8 cellular contexts compared by ENCODE assay signal in genomic region chr19:2503521-2504109, GRCh38. TPM values are rescaled to one million over a fixed set of nuclear protein-coding genes. Genes with fewer than 3 reads are reported as not detected.
DNase-seq lines count a peak whose midpoint lies in the region; ATAC-seq and TF ChIP-seq lines count a peak whose summit lies in the region.

No MANE protein-coding gene starts in this region.

- intact Hi-C loops in activated CD4-positive, alpha-beta T cell treated with anti-CD3 and anti-CD28 coated beads for 36 hours (cut with DNase I, micrococcal nuclease) = loop anchor here in 1 of 2 experiments (1.0 to 2.0 kb wide), 2 partner anchors 25 to 50 kb away; no protein-coding TSS in a partner anchor
- intact Hi-C loops in dendritic cell treated with granulocyte-macrophage colony-stimulating factor and Interleukin-4, amounts not matched to agents 40 ng/mL and 50 ng/mL, for 4 days (cut with micrococcal nuclease) = no loop called here

- H3K4me1 ChIP-seq in GM23338 (ENCODE audit: insufficient read depth) = peaks cover 5% of the 10 kb centered on the region; the same call in 1 of the 2 replicates
- H3K4me1 ChIP-seq in BE2C = no peaks in the 10 kb centered on the region

- H3K9me2 ChIP-seq in GM23338 (ENCODE audit: insufficient read depth) = no peaks in the 10 kb centered on the region

- H3K4me3 ChIP-seq in GM23338 (no peak overlapping the region), BE2C (ENCODE audit: low read depth, low read length) (no peak overlapping the region)

- POLR2A ChIA-PET in activated CD4-positive, alpha-beta T cell treated with anti-CD3 and anti-CD28 coated beads for 36 hours (lab: Charles Lee) = interaction anchor here (0.6 to 2.5 kb wide), 3 partner anchors 24 to 117 kb away, joined by 3 to 15 read pairs (median 7); partner anchors contain the start of gene GADD45B

- no peaks in the 10 kb centered on the region for H3K79me2 ChIP-seq in GM23338 (replicated peaks; ENCODE audit: insufficient read depth)

- CTCF ChIA-PET in activated CD4-positive, alpha-beta T cell treated with anti-CD3 and anti-CD28 coated beads for 36 hours (lab: Charles Lee) = interaction anchor here (0.8 to 1.5 kb wide), 5 partner anchors 9 to 110 kb away, joined by 3 to 6 read pairs (median 3); partner anchors contain the start of gene GADD45B

- H3K27me3 ChIP-seq in GM23338 (ENCODE audit: insufficient read depth) (no peaks in the 10 kb centered on the region), BE2C (no peaks in the 10 kb centered on the region)

- no peak overlapping the region for H3K4me2 ChIP-seq in GM23338

- TF ChIP-seq CTCF in GM23338 (conservative IDR thresholded peaks at IDR 0.05; ENCODE audit: low read depth in 2 of 2) (no peak), BE2C (IDR thresholded peaks at IDR 0.05; ENCODE audit: low read depth, low read length) (no peak)

- H3K4me3 Mint-ChIP-seq in GM23338 = no peak overlapping the region
- H3K4me3 Mint-ChIP-seq in activated CD4-positive, alpha-beta T cell treated with anti-CD3 and anti-CD28 coated beads for 36 hours = no peak overlapping the region
- no peak overlapping the region for H3K4me3 Mint-ChIP-seq in dendritic cell treated with granulocyte-macrophage colony-stimulating factor and Interleukin-4, amounts not matched to agents 40 ng/mL and 50 ng/mL, for 4 days

- H3K9me3 ChIP-seq in BE2C = no peaks in the 10 kb centered on the region

- H3F3A ChIP-seq in GM23338 (replicated peaks; ENCODE audit: low read depth) = 0 out of 2 replicates have a peak, but pooled peaks cover 5% of the 10 kb centered on the region

- H3K27ac Mint-ChIP-seq in GM23338 = no peak overlapping the region
- peak overlapping the region; percentile 58 for H3K27ac Mint-ChIP-seq in activated CD4-positive, alpha-beta T cell treated with anti-CD3 and anti-CD28 coated beads for 36 hours
- peak overlapping the region; percentile 59 for H3K27ac Mint-ChIP-seq in dendritic cell treated with granulocyte-macrophage colony-stimulating factor and Interleukin-4, amounts not matched to agents 40 ng/mL and 50 ng/mL, for 4 days

- H3K9me3 Mint-ChIP-seq in GM23338 = peaks cover 3% of the 10 kb centered on the region; the same call in 1 of the 3 replicates
- no peaks in the 10 kb centered on the region for H3K9me3 Mint-ChIP-seq in activated CD4-positive, alpha-beta T cell treated with anti-CD3 and anti-CD28 coated beads for 36 hours (ENCODE audit: low read depth)
- no peaks in the 10 kb centered on the region for H3K9me3 Mint-ChIP-seq in dendritic cell treated with granulocyte-macrophage colony-stimulating factor and Interleukin-4, amounts not matched to agents 40 ng/mL and 50 ng/mL, for 4 days

- H3K4me1 Mint-ChIP-seq in GM23338 = peaks cover 14% of the 10 kb centered on the region; the same call in 2 of the 3 replicates
- H3K4me1 Mint-ChIP-seq in activated CD4-positive, alpha-beta T cell treated with anti-CD3 and anti-CD28 coated beads for 36 hours = peaks cover 26% of the 10 kb centered on the region
- peaks cover 32% of the 10 kb centered on the region for H3K4me1 Mint-ChIP-seq in dendritic cell treated with granulocyte-macrophage colony-stimulating factor and Interleukin-4, amounts not matched to agents 40 ng/mL and 50 ng/mL, for 4 days (ENCODE audit: low read depth)

- H3K36me3 Mint-ChIP-seq in GM23338 (ENCODE audit: low read depth) = no peaks in the 10 kb centered on the region
- no peaks in the 10 kb centered on the region for H3K36me3 Mint-ChIP-seq in activated CD4-positive, alpha-beta T cell treated with anti-CD3 and anti-CD28 coated beads for 36 hours (ENCODE audit: low read depth)
- H3K36me3 Mint-ChIP-seq in dendritic cell treated with granulocyte-macrophage colony-stimulating factor and Interleukin-4, amounts not matched to agents 40 ng/mL and 50 ng/mL, for 4 days (ENCODE audit: low read depth) = no peaks in the 10 kb centered on the region

- ATAC-seq in GM23338 = peak; percentile 87
- peak; percentile 88 for ATAC-seq in activated CD4-positive, alpha-beta T cell treated with anti-CD3 and anti-CD28 coated beads for 36 hours
- ATAC-seq in GM21825 (IDR thresholded peaks at IDR 0.05; ENCODE audit: unreplicated experiment) = no peak
- ATAC-seq in GM21723 (IDR thresholded peaks at IDR 0.05; ENCODE audit: unreplicated experiment) = no peak

- peaks cover 15% of the 10 kb centered on the region for H3K27me3 Mint-ChIP-seq in GM23338 (ENCODE audit: insufficient read depth, low read depth, poor library complexity)
- H3K27me3 Mint-ChIP-seq in activated CD4-positive, alpha-beta T cell treated with anti-CD3 and anti-CD28 coated beads for 36 hours = peaks cover 10% of the 10 kb centered on the region
- peaks cover 42% of the 10 kb centered on the region for H3K27me3 Mint-ChIP-seq in dendritic cell treated with granulocyte-macrophage colony-stimulating factor and Interleukin-4, amounts not matched to agents 40 ng/mL and 50 ng/mL, for 4 days

- H3K36me3 ChIP-seq in GM23338 (ENCODE audit: insufficient read depth) (no peaks in the 10 kb centered on the region), BE2C (no peaks in the 10 kb centered on the region)

- H2AFZ ChIP-seq in GM23338 = peak overlapping the region; percentile 63; the same call in 1 of the 2 replicates

- DNase-seq in GM23338 (ENCODE audit: low spot score) (no peak), BE2C (no peak), DMS114 treated with DMSO at 0.1 percent for 48 hours (lab: John Stamatoyannopoulos, UW; ENCODE audit: unreplicated experiment) (no peak)
- peak; percentile 85 for DNase-seq in activated CD4-positive, alpha-beta T cell treated with anti-CD3 and anti-CD28 coated beads for 36 hours
- peak; percentile 42 to 50 for DNase-seq in stimulated activated CD4-positive, alpha-beta T cell treated with anti-CD3 and anti-CD28 coated beads, Interleukin-15, amount 100 ng/mL, for 1 hour (ENCODE audit: low read depth in 1 of 2, low spot score in 1 of 2)

- H4K20me1 ChIP-seq in GM23338 (replicated peaks; ENCODE audit: insufficient read depth) = no peaks in the 10 kb centered on the region

- H3K27ac ChIP-seq in GM23338 (ENCODE audit: low read depth) = no peak overlapping the region

RNA-seq across cellular contexts. Expression of gene GADD45B, which starts 27.7 kb away (rescaled TPM):
- total RNA-seq in GM23338 (2014; rRNA removed; shearing (Covaris generic)) = 12.3 and 15.2 TPM in 2 replicates
- polyA plus RNA-seq in GM23338 (2016; fragmentation: Nextera tagmentation; extraction: Ambion mirVana) = 15.8 and 16.6 TPM in 2 replicates
- 10 to 100 TPM; 57.7 to 71.2 TPM for total RNA-seq in activated CD4-positive, alpha-beta T cell treated with anti-CD3 and anti-CD28 coated beads for 36 hours
- 18.1 TPM for polyA plus RNA-seq in BE2C (2012; ENCODE audit: insufficient read depth, insufficient read length, low read depth)

RNA-seq across cellular contexts. Expression of gene LMNB2, which starts 46.9 kb away (rescaled TPM):
- total RNA-seq in GM23338 (2014; rRNA removed; shearing (Covaris generic)) = 190 and 255 TPM in 2 replicates
- 40.1 and 40.9 TPM in 2 replicates for polyA plus RNA-seq in GM23338 (2016; fragmentation: Nextera tagmentation; extraction: Ambion mirVana)
- 10 to 100 TPM; 91.0 to 93.9 TPM for total RNA-seq in activated CD4-positive, alpha-beta T cell treated with anti-CD3 and anti-CD28 coated beads for 36 hours
- 111 TPM for polyA plus RNA-seq in BE2C (2012; ENCODE audit: insufficient read depth, insufficient read length, low read depth)

Comparison
In these comparisons a context has a peak if more than half of its experiments do, and no peak if none do; other contexts are left out.
1. ATAC-seq: peak in GM23338 (single experiment) and activated CD4-positive, alpha-beta T cell treated with anti-CD3 and anti-CD28 coated beads for 36 hours (single experiment); none in GM21825 (single experiment) and GM21723 (single experiment).
2. DNase-seq: peak in activated CD4-positive, alpha-beta T cell treated with anti-CD3 and anti-CD28 coated beads for 36 hours (single experiment) and stimulated activated CD4-positive, alpha-beta T cell treated with anti-CD3 and anti-CD28 coated beads, Interleukin-15, amount 100 ng/mL, for 1 hour (2 of 2); none in GM23338 (single experiment), BE2C (single experiment) and DMS114 treated with DMSO at 0.1 percent for 48 hours (single experiment).